ENCODE assay signal across 18 cellular contexts in the genomic region with DNA sequence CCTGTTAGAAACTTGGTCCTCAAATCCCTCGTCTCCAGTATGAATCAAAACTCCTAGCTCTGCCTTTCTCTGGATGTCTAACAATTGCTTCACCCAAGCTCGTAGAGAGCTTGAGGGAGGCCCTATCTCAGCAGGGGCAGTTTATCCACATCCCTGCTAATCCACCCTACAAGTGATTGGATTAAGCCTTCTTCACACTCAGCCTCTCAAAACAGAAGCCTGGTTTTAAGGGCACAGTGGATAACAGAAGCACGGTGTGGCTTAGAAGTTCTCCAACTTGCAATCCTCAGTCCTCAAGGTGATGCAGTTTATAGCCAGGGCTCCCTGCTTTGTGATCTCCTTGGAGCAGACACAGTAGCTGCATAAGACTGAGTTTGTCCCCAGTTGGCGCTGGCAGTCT.
DNase-seq lines count a peak whose midpoint lies in the region; ATAC-seq and TF ChIP-seq lines count a peak whose summit lies in the region.
"Had no signal": no experiment of that assay in that cellular context is flagged by ENCODE, and none has a peak within 500 bp of the region (broad histone marks: within the 10 kb centered on the region; RNA-seq: fewer than 3 reads in every experiment).

No MANE protein-coding gene starts in this region.

- DNase-seq in NCI-H82 (lab: John Stamatoyannopoulos, UW), result peak; percentile 97
- DNase-seq in endodermal cell, result peak; percentile 48
- DNase-seq in retina, result peak; percentile 10
- DNase-seq in kidney tubule cell (ENCODE audit: low spot score), result no peak
- DNase-seq: ACHN; BE2C; C1 segment of cervical spinal cord; Caco-2; CD4-positive, CD25-positive, alpha-beta regulatory T cell; CD8-positive, alpha-beta memory T cell; DMS153; DMS79; GDM1; GM23248 had no signal

- peaks cover 46% of the 10 kb centered on the region for H3K27me3 Mint-ChIP-seq in endodermal cell (ENCODE audit: insufficient read depth)
- H3K27me3 Mint-ChIP-seq: CD4-positive, CD25-positive, alpha-beta regulatory T cell; IgD-negative memory B cell had no signal

- peaks cover 9% of the 10 kb centered on the region for H3K4me1 Mint-ChIP-seq in endodermal cell
- H3K4me1 Mint-ChIP-seq: CD4-positive, CD25-positive, alpha-beta regulatory T cell; CD8-positive, alpha-beta memory T cell; IgD-negative memory B cell had no signal

- H3K4me3 Mint-ChIP-seq in endodermal cell, result no peak overlapping the region
- H3K4me3 Mint-ChIP-seq: CD4-positive, CD25-positive, alpha-beta regulatory T cell; CD8-positive, alpha-beta memory T cell; IgD-negative memory B cell had no signal

- no peaks in the 10 kb centered on the region for H3K36me3 Mint-ChIP-seq in endodermal cell (ENCODE audit: low read depth)
- H3K36me3 Mint-ChIP-seq: CD4-positive, CD25-positive, alpha-beta regulatory T cell; CD8-positive, alpha-beta memory T cell; IgD-negative memory B cell had no signal

- H3K9ac ChIP-seq in endodermal cell (ENCODE audit: extremely low read depth, low read length, poor library complexity, severe bottlenecking), result no peak overlapping the region
- H3K9ac ChIP-seq: GM23248 had no signal

- no peak overlapping the region for H3K4me3 ChIP-seq in endodermal cell (ENCODE audit: low read length)
- H3K4me3 ChIP-seq: GM23248, HAP-1 had no signal

- no peaks in the 10 kb centered on the region for H3K9me3 Mint-ChIP-seq in endodermal cell
- H3K9me3 Mint-ChIP-seq: IgD-negative memory B cell had no signal

- H3K27me3 ChIP-seq in endodermal cell (ENCODE audit: control insufficient read depth, insufficient read depth, low read length, poor library complexity, severe bottlenecking), result peaks cover 88% of the 10 kb centered on the region
- H3K27me3 ChIP-seq: BE2C had no signal

- ATAC-seq in GM19467 (IDR thresholded peaks at IDR 0.05; ENCODE audit: unreplicated experiment) (no peak), GM21423 (IDR thresholded peaks at IDR 0.05; ENCODE audit: unreplicated experiment) (no peak)

- 53 to 77% methylated on average over 3 to 4 of the region's 4 CpGs for WGBS in endodermal cell (ENCODE audit: insufficient coverage in 1 of 2, insufficient read length in 1 of 2), 2 experiments

- H3K4me1 ChIP-seq in endodermal cell (ENCODE audit: control insufficient read depth, insufficient read depth, low read length), result peaks cover 5% of the 10 kb centered on the region
- H3K4me1 ChIP-seq: Caco-2, HAP-1 had no signal

- peaks cover 5% of the 10 kb centered on the region for H3K9me3 ChIP-seq in endodermal cell (ENCODE audit: control insufficient read depth, low read length)
- H3K9me3 ChIP-seq: BE2C, Caco-2, HAP-1 had no signal

- no peaks in the 10 kb centered on the region for H3K36me3 ChIP-seq in endodermal cell (ENCODE audit: control insufficient read depth, insufficient read depth, low read length)
- H3K36me3 ChIP-seq: BE2C, HAP-1 had no signal

- no peak overlapping the region for H3K27ac Mint-ChIP-seq in endodermal cell
- H3K27ac Mint-ChIP-seq: CD4-positive, CD25-positive, alpha-beta regulatory T cell; IgD-negative memory B cell had no signal

- no peak overlapping the region for H3K27ac ChIP-seq in endodermal cell (ENCODE audit: low read depth, low read length)
- H3K27ac ChIP-seq: GM23248 had no signal

- no peak for TF ChIP-seq CTCF in endodermal cell (conservative IDR thresholded peaks at IDR 0.05)
